Comparison of ENCODE assay signal across 8 cellular contexts in genomic region chr12:11765817-11766794, GRCh38.
DNase-seq lines count a peak whose midpoint lies in the region; ATAC-seq and TF ChIP-seq lines count a peak whose summit lies in the region.

No MANE protein-coding gene starts in this region.

- no peaks in the 10 kb centered on the region for H3K36me3 ChIP-seq in ascending aorta
- no peaks in the 10 kb centered on the region for H3K36me3 ChIP-seq in left lung

- DNase-seq in SIG-M5 treated with dmso at 0.1 percent for 504 hours (lab: John Stamatoyannopoulos, UW; ENCODE audit: unreplicated experiment) (peak; percentile 85), ascending aorta (ENCODE audit: low spot score in 2 of 2) (peak in 1 of 2 donors; percentile 81), left lung (peak; percentile 48 to 73), SW 1271 (lab: John Stamatoyannopoulos, UW) (no peak), HK-2 (ENCODE audit: unreplicated experiment) (no peak)
- peak; percentile 52 to 81 (median 62) for DNase-seq in stimulated activated CD4-positive, alpha-beta T cell treated with anti-CD3 and anti-CD28 coated beads, TNF-alpha, amount 100 ng/mL, for 48 hours (ENCODE audit: low read depth in 3 of 3)

- H3K4me1 ChIP-seq in ascending aorta: peaks cover 21 to 62% of the 10 kb centered on the region in 2 donors
- H3K4me1 ChIP-seq in left lung: peaks cover 30 to 91% of the 10 kb centered on the region in 2 donors

- H3K27ac ChIP-seq in ascending aorta (peak overlapping the region; percentile 89), left lung (peak overlapping the region; percentile 78 to 96)

- TF ChIP-seq CTCF in ascending aorta (IDR thresholded peaks at IDR 0.05) (no peak), left lung (IDR thresholded peaks at IDR 0.05) (no peak)

- ATAC-seq in GM18498 (IDR thresholded peaks at IDR 0.05; ENCODE audit: unreplicated experiment): peak; percentile 60
- peak; percentile 74 for ATAC-seq in HG02852 (IDR thresholded peaks at IDR 0.05; ENCODE audit: unreplicated experiment)
- peak; percentile 45 for ATAC-seq in left lung

- H3K27me3 ChIP-seq in ascending aorta (no peaks in the 10 kb centered on the region), left lung (no peaks in the 10 kb centered on the region)

- intact Hi-C loops in ascending aorta (cut with DNase I): loop anchor here (10.0 kb wide), 1 partner anchor 1139 kb away; no protein-coding TSS in a partner anchor
- intact Hi-C loops in left lung (cut with DNase I): no loop called here

- H3K4me3 ChIP-seq in ascending aorta: peak overlapping the region in 1 of 2 donors; percentile 17
- peak overlapping the region in 1 of 2 donors; percentile 24 for H3K4me3 ChIP-seq in left lung

- H3K9me3 ChIP-seq in ascending aorta (no peaks in the 10 kb centered on the region), left lung (no peaks in the 10 kb centered on the region)

Comparison
In these comparisons a context has a peak if more than half of its experiments do, and no peak if none do; other contexts are left out.
1. DNase-seq: peak in SIG-M5 treated with dmso at 0.1 percent for 504 hours (single experiment), left lung (2 of 2) and stimulated activated CD4-positive, alpha-beta T cell treated with anti-CD3 and anti-CD28 coated beads, TNF-alpha, amount 100 ng/mL, for 48 hours (3 of 3); none in SW 1271 (0 of 2) and HK-2 (single experiment).
2. Peak in every context shown above with its lines, with median percentiles within 50 percentile points of each other: ATAC-seq.